Comparison of ENCODE assay signal across 10 cellular contexts in genomic region chr10:31961675-31962074, GRCh38. TPM values are rescaled to one million over a fixed set of nuclear protein-coding genes. Genes with fewer than 3 reads are reported as not detected.
A peak's percentile ranks its signal among the peaks of the same experiment; 100 is the strongest.
DNase-seq lines count a peak whose midpoint lies in the region; FAIRE-seq and TF ChIP-seq lines count a peak whose summit lies in the region.
"Had no signal": no experiment of that assay in that cellular context is flagged by ENCODE, and none has a peak within 500 bp of the region (broad histone marks: within the 10 kb centered on the region; RNA-seq: fewer than 3 reads in every experiment).

No MANE protein-coding gene starts in this region.

- intact Hi-C loops in activated CD4-positive, alpha-beta T cell treated with anti-CD3 and anti-CD28 coated beads, Interleukin-2, amount 10 ng/mL, durations not matched to agents 24 days and 14 days (cut with micrococcal nuclease) = no loop called here
- intact Hi-C loops in spleen (cut with DNase I; ENCODE audit: low total_unique reads) = no loop called here

- H3K27ac Mint-ChIP-seq in activated CD4-positive, alpha-beta T cell treated with anti-CD3 and anti-CD28 coated beads, Interleukin-2, amount 10 ng/mL, durations not matched to agents 24 days and 14 days = peak overlapping the region; percentile 26
- H3K27ac Mint-ChIP-seq: activated naive CD8-positive, alpha-beta T cell had no signal

- peaks cover 11 to 81% (median 45%) of the 10 kb centered on the region in 6 donors for H3K4me1 ChIP-seq in spleen

- no peaks in the 10 kb centered on the region for H3K27me3 Mint-ChIP-seq in activated CD4-positive, alpha-beta T cell treated with anti-CD3 and anti-CD28 coated beads, Interleukin-2, amount 10 ng/mL, durations not matched to agents 24 days and 14 days
- H3K27me3 Mint-ChIP-seq: activated naive CD8-positive, alpha-beta T cell had no signal

- peaks cover 21% of the 10 kb centered on the region for H3K4me1 Mint-ChIP-seq in activated CD4-positive, alpha-beta T cell treated with anti-CD3 and anti-CD28 coated beads, Interleukin-2, amount 10 ng/mL, durations not matched to agents 24 days and 14 days

- no peak for TF ChIP-seq POLR2A in spleen (IDR thresholded peaks at IDR 0.05)

- peak; percentile 72 for DNase-seq in activated CD4-positive, alpha-beta T cell treated with anti-CD3 and anti-CD28 coated beads, Interleukin-2, amount 10 ng/mL, durations not matched to agents 24 days and 14 days
- no peak for DNase-seq in activated CD4-positive, alpha-beta T cell treated with anti-CD3 and anti-CD28 coated beads for 1 hour
- DNase-seq in MV-4-11 (lab: John Stamatoyannopoulos, UW) = peak; percentile 96
- DNase-seq in bronchial epithelial cell (ENCODE audit: low read depth) = peak; percentile 93
- DNase-seq in spleen = no peak
- no peak for DNase-seq in activated effector memory CD4-positive, alpha-beta T cell treated with Interleukin-2 at 50 U/mL for 16 hours
- no peak for DNase-seq in dermis blood vessel endothelial cell
- no peak for DNase-seq in T-helper 9 cell

- peak overlapping the region in 6 of 8 donors; percentile 17 to 76 (median 48) for H3K27ac ChIP-seq in spleen
- H3K27ac ChIP-seq: KMS-11 had no signal

- H3K4me3 ChIP-seq in bronchial epithelial cell (ENCODE audit: low read depth, low read length) (no peak overlapping the region), spleen (no peak overlapping the region)

- H3K4me3 Mint-ChIP-seq in activated CD4-positive, alpha-beta T cell treated with anti-CD3 and anti-CD28 coated beads, Interleukin-2, amount 10 ng/mL, durations not matched to agents 24 days and 14 days = peak overlapping the region; percentile 41
- H3K4me3 Mint-ChIP-seq: activated naive CD8-positive, alpha-beta T cell had no signal

- H3K36me3 ChIP-seq in bronchial epithelial cell (ENCODE audit: control insufficient read depth, insufficient read depth, low read length) = no peaks in the 10 kb centered on the region
- H3K36me3 ChIP-seq in spleen = no peaks in the 10 kb centered on the region

- TF ChIP-seq CTCF in bronchial epithelial cell (IDR thresholded peaks at IDR 0.05; ENCODE audit: insufficient read depth, low read length, severe bottlenecking) (no peak), spleen (IDR thresholded peaks at IDR 0.05 in 8 of 11, conservative IDR thresholded peaks at IDR 0.05 in 3 of 11) (no peak)

- 31 to 53% (median 35%) methylated on average over 4 of the region's 4 CpGs for WGBS in spleen, 5 donors

- no peaks in the 10 kb centered on the region for H3K27me3 ChIP-seq in bronchial epithelial cell (ENCODE audit: control insufficient read depth, insufficient read depth, low read length)
- no peaks in the 10 kb centered on the region for H3K27me3 ChIP-seq in spleen (replicated peaks in 1 of 7)

- H3K9me3 Mint-ChIP-seq in activated CD4-positive, alpha-beta T cell treated with anti-CD3 and anti-CD28 coated beads, Interleukin-2, amount 10 ng/mL, durations not matched to agents 24 days and 14 days = no peaks in the 10 kb centered on the region

- FAIRE-seq in bronchial epithelial cell (lab: Jason Lieb, UNC) = peak; percentile 83

- no peaks in the 10 kb centered on the region for H3K36me3 Mint-ChIP-seq in activated CD4-positive, alpha-beta T cell treated with anti-CD3 and anti-CD28 coated beads, Interleukin-2, amount 10 ng/mL, durations not matched to agents 24 days and 14 days (ENCODE audit: low read depth)
- H3K36me3 Mint-ChIP-seq: activated naive CD8-positive, alpha-beta T cell had no signal

- H3K9me3 ChIP-seq in spleen = no peaks in the 10 kb centered on the region

RNA-seq across cellular contexts. Expression of gene ARHGAP12, which starts 33.0 kb away (rescaled TPM):
- 3.6 and 3.7 TPM in 2 replicates for total RNA-seq in activated CD4-positive, alpha-beta T cell treated with anti-CD3 and anti-CD28 coated beads, Interleukin-2, amount 10 ng/mL, durations not matched to agents 24 days and 14 days
- total RNA-seq in bronchial epithelial cell (30.3 and 31.0 TPM in 2 replicates), spleen (10 to 100 TPM; 28.5 to 69.7 (median 54.2) TPM), dermis blood vessel endothelial cell (26.2 and 35.6 TPM in 2 replicates)
- polyA plus RNA-seq in spleen = 10 to 100 TPM; 20.5 to 38.5 (median 28.5) TPM

Comparison
In these comparisons a context has a peak if more than half of its experiments do, and no peak if none do; other contexts are left out.
1. DNase-seq: peak in activated CD4-positive, alpha-beta T cell treated with anti-CD3 and anti-CD28 coated beads, Interleukin-2, amount 10 ng/mL, durations not matched to agents 24 days and 14 days (single experiment), MV-4-11 (single experiment) and bronchial epithelial cell (single experiment); none in activated CD4-positive, alpha-beta T cell treated with anti-CD3 and anti-CD28 coated beads for 1 hour (single experiment), spleen (single experiment), activated effector memory CD4-positive, alpha-beta T cell treated with Interleukin-2 at 50 U/mL for 16 hours (single experiment), dermis blood vessel endothelial cell (single experiment) and T-helper 9 cell (single experiment).